ENCODE assay signal across 21 cellular contexts in genomic region chr4:20430555-20430954, GRCh38.
A peak's percentile ranks its signal among the peaks of the same experiment; 100 is the strongest.
DNase-seq lines count a peak whose midpoint lies in the region; ATAC-seq, FAIRE-seq and TF ChIP-seq lines count a peak whose summit lies in the region.
"Had no signal": no experiment of that assay in that cellular context is flagged by ENCODE, and none has a peak within 500 bp of the region (broad histone marks: within the 10 kb centered on the region; RNA-seq: fewer than 3 reads in every experiment).

No MANE protein-coding gene starts in this region.

- dilution Hi-C loops in endothelial cell of umbilical vein (cut with MboI; ENCODE audit: extremely low pct_ligation_motif_present, low sequenced_read_pairs): no loop called here

- intact Hi-C loops in endothelial cell of umbilical vein (cut with micrococcal nuclease): no loop called here

- H3K79me2 ChIP-seq in endothelial cell of umbilical vein (ENCODE audit: control insufficient read depth, insufficient read depth, low read length): no peaks in the 10 kb centered on the region

- H3K27ac ChIP-seq in AG04450 (ENCODE audit: low read depth, low read length) (no peak overlapping the region), endothelial cell of umbilical vein (ENCODE audit: insufficient read depth, low read depth, low read length) (no peak overlapping the region)
- H3K27ac ChIP-seq: WERI-Rb-1 had no signal

- H3K4me3 ChIP-seq in AG04450 (ENCODE audit: low read depth, low read length) (no peak overlapping the region), MG63 (no peak overlapping the region), endothelial cell of umbilical vein (replicated peaks in 1 of 3; ENCODE audit: insufficient read depth in 1 of 3, low read depth in 1 of 3, low read length in 3 of 3) (no peak overlapping the region), HAP-1 (no peak overlapping the region)

- no peaks in the 10 kb centered on the region for H3K9me3 Mint-ChIP-seq in nephron
- H3K9me3 Mint-ChIP-seq in activated naive CD8-positive, alpha-beta T cell treated with anti-CD3 and anti-CD28 coated beads, Interleukin-2, amount 50 U/mL, for 24 hours: no peaks in the 10 kb centered on the region
- H3K9me3 Mint-ChIP-seq: activated CD8-positive, alpha-beta T cell treated with anti-CD3 and anti-CD28 coated beads for 36 hours; activated naive CD8-positive, alpha-beta T cell treated with anti-CD3 and anti-CD28 coated beads, Interleukin-2, amount 10 ng/mL, durations not matched to agents 7 days and 5 days; naive thymus-derived CD8-positive, alpha-beta T cell; T-cell; type B pancreatic cell had no signal

- no peak for FAIRE-seq in endothelial cell of umbilical vein (lab: Jason Lieb, UNC)

- peaks cover 69% of the 10 kb centered on the region for H3K4me1 Mint-ChIP-seq in nephron
- H3K4me1 Mint-ChIP-seq in activated naive CD8-positive, alpha-beta T cell treated with anti-CD3 and anti-CD28 coated beads, Interleukin-2, amount 50 U/mL, for 24 hours: no peaks in the 10 kb centered on the region
- H3K4me1 Mint-ChIP-seq: activated naive CD8-positive, alpha-beta T cell treated with anti-CD3 and anti-CD28 coated beads, Interleukin-2, amount 10 ng/mL, durations not matched to agents 7 days and 5 days; naive thymus-derived CD8-positive, alpha-beta T cell; T-cell had no signal

- H3K4me2 ChIP-seq in endothelial cell of umbilical vein (ENCODE audit: insufficient read depth, low read length): no peak overlapping the region

- H3K36me3 ChIP-seq in MG63 (no peaks in the 10 kb centered on the region), endothelial cell of umbilical vein (ENCODE audit: control insufficient read depth in 2 of 2, extremely low read depth in 1 of 2, insufficient read depth in 2 of 2, low read length in 2 of 2) (no peaks in the 10 kb centered on the region), HAP-1 (replicated peaks) (no peaks in the 10 kb centered on the region)
- H3K36me3 ChIP-seq: WERI-Rb-1 had no signal

- peak overlapping the region in 1 of 3 experiments; percentile 4 for H3K4me3 Mint-ChIP-seq in nephron
- H3K4me3 Mint-ChIP-seq in activated naive CD8-positive, alpha-beta T cell treated with anti-CD3 and anti-CD28 coated beads, Interleukin-2, amount 50 U/mL, for 24 hours: no peak overlapping the region
- H3K4me3 Mint-ChIP-seq: activated CD8-positive, alpha-beta T cell treated with anti-CD3 and anti-CD28 coated beads for 36 hours; activated naive CD8-positive, alpha-beta T cell treated with anti-CD3 and anti-CD28 coated beads, Interleukin-2, amount 10 ng/mL, durations not matched to agents 7 days and 5 days; naive thymus-derived CD8-positive, alpha-beta T cell; T-cell; type B pancreatic cell had no signal

- H3K27me3 ChIP-seq in AG04450 (ENCODE audit: control insufficient read depth, insufficient read depth, low read length) (no peaks in the 10 kb centered on the region), MG63 (no peaks in the 10 kb centered on the region), endothelial cell of umbilical vein (ENCODE audit: control insufficient read depth in 2 of 2, insufficient read depth in 2 of 2, low read length in 2 of 2) (no peaks in the 10 kb centered on the region), HAP-1 (ENCODE audit: low read depth) (no peaks in the 10 kb centered on the region)

- peak overlapping the region; percentile 28 for H2AFZ ChIP-seq in endothelial cell of umbilical vein (ENCODE audit: low read depth, low read length)

- TF ChIP-seq POLR2A in endothelial cell of umbilical vein (IDR thresholded peaks at IDR 0.05; ENCODE audit: low read depth, low read length): no peak

- no peak for ATAC-seq in activated naive CD8-positive, alpha-beta T cell treated with anti-CD3 and anti-CD28 coated beads, Interleukin-2, amount 50 U/mL, for 24 hours
- ATAC-seq: activated CD8-positive, alpha-beta T cell treated with anti-CD3 and anti-CD28 coated beads for 36 hours; naive thymus-derived CD8-positive, alpha-beta T cell; stimulated activated naive CD8-positive, alpha-beta T cell treated with anti-CD3 and anti-CD28 coated beads, Interleukin-15, Interleukin-2, amounts not matched to agents 100 U/mL and 50 U/mL, for 24 hours; T-cell had no signal

- TF ChIP-seq CTCF in AG04450 (IDR thresholded peaks at IDR 0.05; ENCODE audit: low read depth, low read length): no peak
- no peak for TF ChIP-seq CTCF in endothelial cell of umbilical vein (IDR thresholded peaks at IDR 0.05; ENCODE audit: extremely low read depth in 1 of 2, insufficient read depth in 1 of 2, low read depth in 1 of 2, low read length in 2 of 2)
- no peak for TF ChIP-seq CTCF in nephron (IDR thresholded peaks at IDR 0.05; ENCODE audit: unreplicated experiment in 3 of 3)

- peak overlapping the region; percentile 62 to 83 (median 81) for H3K27ac Mint-ChIP-seq in nephron
- H3K27ac Mint-ChIP-seq in activated naive CD8-positive, alpha-beta T cell treated with anti-CD3 and anti-CD28 coated beads, Interleukin-2, amount 50 U/mL, for 24 hours: no peak overlapping the region
- H3K27ac Mint-ChIP-seq: activated CD8-positive, alpha-beta T cell treated with anti-CD3 and anti-CD28 coated beads for 36 hours; activated naive CD8-positive, alpha-beta T cell treated with anti-CD3 and anti-CD28 coated beads, Interleukin-2, amount 10 ng/mL, durations not matched to agents 7 days and 5 days; naive thymus-derived CD8-positive, alpha-beta T cell; T-cell; type B pancreatic cell had no signal

- no TSS peak for BruUV-seq in endothelial cell of umbilical vein (replicated peaks; lab: Mats Ljungman, UMichigan)

- CTCF ChIA-PET in AG04450 (lab: Charles Lee) (interaction anchor here (0.9 to 5.9 kb wide), 5 partner anchors 10 to 254 kb away, joined by 3 to 81 read pairs (median 20); no protein-coding TSS in a partner anchor), endothelial cell of umbilical vein (lab: Charles Lee) (interaction anchor here (1.4 to 2.3 kb wide), 2 partner anchors 114 to 254 kb away, joined by 10 to 17 read pairs; no protein-coding TSS in a partner anchor)

- no peaks in the 10 kb centered on the region for H3K9me1 ChIP-seq in endothelial cell of umbilical vein (replicated peaks; ENCODE audit: control insufficient read depth, extremely low read depth, insufficient read depth, low read length)

- DNase-seq in AG04450 (ENCODE audit: low read depth, low spot score): peak; percentile 48
- peak; percentile 13 for DNase-seq in MG63
- no peak for DNase-seq in endothelial cell of umbilical vein (ENCODE audit: low read depth, low spot score)
- no peak for DNase-seq in SW 1271 (lab: John Stamatoyannopoulos, UW)
- DNase-seq in HAP-1 (ENCODE audit: low spot score in 2 of 2): no peak
- no peak for DNase-seq in activated naive CD8-positive, alpha-beta T cell treated with anti-CD3 and anti-CD28 coated beads, Interleukin-2, amount 50 U/mL, for 24 hours
- no peak for DNase-seq in mucosa of gallbladder (ENCODE audit: low spot score)
- DNase-seq: ACHN; activated CD8-positive, alpha-beta T cell treated with anti-CD3 and anti-CD28 coated beads for 36 hours; activated naive CD8-positive, alpha-beta T cell treated with anti-CD3 and anti-CD28 coated beads, Interleukin-2, amount 10 ng/mL, durations not matched to agents 7 days and 5 days; activated T-cell treated with anti-CD3 and anti-CD28 coated beads, Interleukin-2, amount 50 U/mL, for 48 hours; cerebellar nuclear complex; effector memory CD4-positive, alpha-beta T cell; naive thymus-derived CD8-positive, alpha-beta T cell; NCI-H146; NCI-H2227 treated with DMSO at 0.1 percent for 48 hours; stimulated activated naive CD8-positive, alpha-beta T cell treated with anti-CD3 and anti-CD28 coated beads, Interleukin-15, Interleukin-2, amounts not matched to agents 100 U/mL and 50 U/mL, for 24 hours; T-cell; WERI-Rb-1 had no signal

- POLR2A ChIA-PET in AG04450 (lab: Yijun Ruan, JAX): no interaction called here
- POLR2A ChIA-PET in endothelial cell of umbilical vein (lab: Charles Lee): no interaction called here

- no peaks in the 10 kb centered on the region for H4K20me1 ChIP-seq in endothelial cell of umbilical vein (replicated peaks; ENCODE audit: control insufficient read depth, extremely low read depth, insufficient read depth, low read length)

- H3K27me3 Mint-ChIP-seq in nephron (ENCODE audit: low read depth): no peaks in the 10 kb centered on the region
- H3K27me3 Mint-ChIP-seq in activated naive CD8-positive, alpha-beta T cell treated with anti-CD3 and anti-CD28 coated beads, Interleukin-2, amount 50 U/mL, for 24 hours: peaks cover 4% of the 10 kb centered on the region

- no peaks in the 10 kb centered on the region for H3K36me3 Mint-ChIP-seq in nephron (ENCODE audit: low read depth)
- no peaks in the 10 kb centered on the region for H3K36me3 Mint-ChIP-seq in activated naive CD8-positive, alpha-beta T cell treated with anti-CD3 and anti-CD28 coated beads, Interleukin-2, amount 50 U/mL, for 24 hours (ENCODE audit: low read depth)
- H3K36me3 Mint-ChIP-seq: activated naive CD8-positive, alpha-beta T cell treated with anti-CD3 and anti-CD28 coated beads, Interleukin-2, amount 10 ng/mL, durations not matched to agents 7 days and 5 days; naive thymus-derived CD8-positive, alpha-beta T cell; T-cell; type B pancreatic cell had no signal

- no peak overlapping the region for H3K9ac ChIP-seq in endothelial cell of umbilical vein (replicated peaks; ENCODE audit: extremely low read depth, insufficient read depth, low read length)

- H3K9me3 ChIP-seq in AG04450 (ENCODE audit: control insufficient read depth, insufficient read depth, low read length) (no peaks in the 10 kb centered on the region), MG63 (no peaks in the 10 kb centered on the region), endothelial cell of umbilical vein (replicated peaks; ENCODE audit: control insufficient read depth, insufficient read depth, low read length) (no peaks in the 10 kb centered on the region), HAP-1 (no peaks in the 10 kb centered on the region)

- peaks cover 20% of the 10 kb centered on the region for H3K4me1 ChIP-seq in endothelial cell of umbilical vein (ENCODE audit: control insufficient read depth, extremely low read depth, insufficient read depth, low read length)
- H3K4me1 ChIP-seq in HAP-1: peaks cover 23% of the 10 kb centered on the region

- in situ Hi-C loops in HAP-1 (cut with MboI; ENCODE audit: low sequenced_read_pairs): no loop called here

TF ChIP-seq in endothelial cell of umbilical vein, 7 proteins besides CTCF, POLR2A, EP300 and RAD21:
- peak; percentile 30 for TF ChIP-seq GATA2 (IDR thresholded peaks at IDR 0.05; ENCODE audit: insufficient read depth, insufficient read length, low read depth, low read length)
- no peak for TF ChIP-seq MAX (IDR thresholded peaks at IDR 0.05; ENCODE audit: insufficient read depth, insufficient read length)

Comparison
In these comparisons a context has a peak if more than half of its experiments do, and no peak if none do; other contexts are left out.
1. DNase-seq: peak in AG04450 (single experiment) and MG63 (single experiment); none in endothelial cell of umbilical vein (single experiment), SW 1271 (0 of 2), HAP-1 (0 of 2), activated naive CD8-positive, alpha-beta T cell treated with anti-CD3 and anti-CD28 coated beads, Interleukin-2, amount 50 U/mL, for 24 hours (single experiment) and mucosa of gallbladder (single experiment).